In the genomic region with DNA sequence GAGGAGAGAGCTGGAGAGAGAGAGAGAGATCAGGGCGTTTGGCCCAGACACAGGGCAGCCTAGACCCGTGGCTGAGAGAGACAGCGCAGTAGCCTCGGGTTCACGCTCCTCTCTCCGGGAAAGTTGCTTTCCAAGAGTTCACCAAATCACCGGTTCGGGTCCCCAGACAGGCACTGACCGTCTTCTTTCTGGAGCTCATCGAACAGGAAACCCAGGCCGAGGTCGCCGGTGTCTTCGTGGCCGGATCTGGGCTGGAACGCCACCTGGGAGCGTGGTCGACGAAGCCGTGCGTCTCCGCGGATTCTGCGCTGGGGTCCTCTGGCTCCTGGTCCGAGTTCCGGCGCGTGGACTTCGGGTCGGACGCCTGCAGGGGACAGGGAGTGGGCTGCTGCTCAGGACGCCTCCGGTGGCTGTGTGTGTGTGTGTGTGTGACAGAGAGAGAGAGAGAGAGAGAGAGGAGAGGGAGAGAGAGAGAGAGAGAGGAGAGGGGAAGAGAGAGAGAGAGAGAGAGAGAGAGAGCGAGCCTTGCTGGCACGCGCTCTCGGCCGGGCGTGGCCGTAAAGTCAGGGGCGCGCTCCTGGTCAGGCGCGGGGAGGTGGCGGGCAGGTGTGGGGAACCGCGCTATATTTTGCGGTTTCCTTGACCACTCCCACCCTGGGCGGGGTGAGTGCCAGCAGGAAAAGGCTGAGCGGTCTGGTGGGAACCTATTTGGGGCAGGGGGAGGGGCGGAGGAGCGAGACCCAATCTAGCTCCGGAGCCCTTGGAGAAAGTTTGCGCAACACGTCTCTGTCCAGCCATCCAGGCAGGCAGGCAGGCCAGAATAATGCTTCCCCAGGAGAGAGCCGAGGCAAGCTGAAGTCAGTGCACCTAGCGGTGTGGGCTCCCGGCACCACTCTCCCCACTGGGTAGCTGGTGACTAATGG, we compare ENCODE assay signal across 10 cellular contexts.
A peak's percentile ranks its signal among the peaks of the same experiment; 100 is the strongest.
DNase-seq lines count a peak whose midpoint lies in the region; ATAC-seq, FAIRE-seq and TF ChIP-seq lines count a peak whose summit lies in the region.
"Had no signal": no experiment of that assay in that cellular context is flagged by ENCODE, and none has a peak within 500 bp of the region (broad histone marks: within the 10 kb centered on the region; RNA-seq: fewer than 3 reads in every experiment).

No MANE protein-coding gene starts in this region.

- ATAC-seq in CD8-positive, alpha-beta T cell, result no peak
- ATAC-seq in effector memory CD8-positive, alpha-beta T cell (replicated peaks), result peak; percentile 26
- peak; percentile 18 to 52 for ATAC-seq in naive thymus-derived CD8-positive, alpha-beta T cell

- FAIRE-seq in GM12892 (lab: Jason Lieb, UNC), result no peak
- FAIRE-seq: colon had no signal

- H3K27me3 ChIP-seq in CD8-positive, alpha-beta T cell (ENCODE audit: insufficient read depth, low read length), result peaks cover 4% of the 10 kb centered on the region

- H3K4me1 Mint-ChIP-seq in CD8-positive, alpha-beta T cell (ENCODE audit: low read depth), result peaks cover 17% of the 10 kb centered on the region
- H3K4me1 Mint-ChIP-seq in effector memory CD8-positive, alpha-beta T cell (ENCODE audit: low read depth in 2 of 2), result peaks cover 12 to 16% of the 10 kb centered on the region in 2 donors
- peaks cover 5 to 20% (median 17%) of the 10 kb centered on the region in 4 donors for H3K4me1 Mint-ChIP-seq in naive thymus-derived CD8-positive, alpha-beta T cell

- no peak overlapping the region for H3K27ac ChIP-seq in CD8-positive, alpha-beta T cell (ENCODE audit: low read depth, low read length)

- H3K9me3 ChIP-seq in CD8-positive, alpha-beta T cell (ENCODE audit: low read length), result no peaks in the 10 kb centered on the region

- peak overlapping the region; percentile 65 for H3K4me3 Mint-ChIP-seq in CD8-positive, alpha-beta T cell
- peak overlapping the region; percentile 76 to 85 for H3K4me3 Mint-ChIP-seq in effector memory CD8-positive, alpha-beta T cell
- peak overlapping the region; percentile 59 to 87 (median 71) for H3K4me3 Mint-ChIP-seq in naive thymus-derived CD8-positive, alpha-beta T cell

- in situ Hi-C loops in ACHN (cut with HindIII; ENCODE audit: low pct_ligation_motif_present, low pct_unique_long_range_greater_than_20kb, low sequenced_read_pairs), result no loop called here

- no peak overlapping the region for H3K27ac Mint-ChIP-seq in CD8-positive, alpha-beta T cell
- peak overlapping the region; percentile 67 to 82 for H3K27ac Mint-ChIP-seq in effector memory CD8-positive, alpha-beta T cell
- peak overlapping the region in 4 of 10 donors; percentile 36 to 93 (median 62) for H3K27ac Mint-ChIP-seq in naive thymus-derived CD8-positive, alpha-beta T cell

- no peak for TF ChIP-seq POLR2A in GM12892 (IDR thresholded peaks at IDR 0.05; ENCODE audit: low read depth, low read length)

- peaks cover 31% of the 10 kb centered on the region for H3K27me3 Mint-ChIP-seq in CD8-positive, alpha-beta T cell (ENCODE audit: low read depth)
- peaks cover 31 to 43% of the 10 kb centered on the region in 2 donors for H3K27me3 Mint-ChIP-seq in effector memory CD8-positive, alpha-beta T cell
- H3K27me3 Mint-ChIP-seq in naive thymus-derived CD8-positive, alpha-beta T cell, result peaks cover 19 to 44% (median 36%) of the 10 kb centered on the region in 5 donors

- peak overlapping the region; percentile 33 for H3K4me3 ChIP-seq in CD8-positive, alpha-beta T cell (ENCODE audit: low read depth, low read length)
- H3K4me3 ChIP-seq in LNCaP clone FGC (ENCODE audit: low read depth, low read length), result peak overlapping the region; percentile 44

- no peaks in the 10 kb centered on the region for H3K36me3 Mint-ChIP-seq in CD8-positive, alpha-beta T cell
- peaks cover 13% of the 10 kb centered on the region for H3K36me3 Mint-ChIP-seq in effector memory CD8-positive, alpha-beta T cell (ENCODE audit: insufficient read depth)
- no peaks in the 10 kb centered on the region for H3K36me3 Mint-ChIP-seq in naive thymus-derived CD8-positive, alpha-beta T cell

- POLR2A ChIA-PET in CD8-positive, alpha-beta T cell (lab: Charles Lee), result no interaction called here
- POLR2A ChIA-PET in naive thymus-derived CD8-positive, alpha-beta T cell (lab: Charles Lee), result no interaction called here
- POLR2A ChIA-PET in HEK293T (lab: Yijun Ruan, JAX), result no interaction called here

- no peaks in the 10 kb centered on the region for H3K36me3 ChIP-seq in CD8-positive, alpha-beta T cell (ENCODE audit: insufficient read depth, low read length)

- DNase-seq in CD8-positive, alpha-beta T cell, result no peak
- DNase-seq in LNCaP clone FGC (ENCODE audit: low read depth) (no peak), GM12892 (ENCODE audit: insufficient read length) (no peak), HEK293T (ENCODE audit: extremely low spot score) (no peak), ACHN (no peak), NCI-H2171 (lab: John Stamatoyannopoulos, UW) (no peak)
- DNase-seq in effector memory CD8-positive, alpha-beta T cell, result no peak
- DNase-seq in naive thymus-derived CD8-positive, alpha-beta T cell, result peak in 1 of 10 donors; percentile 18
- DNase-seq: stimulated activated CD4-positive, alpha-beta T cell treated with anti-CD3 and anti-CD28 coated beads, Interleukin-1b, Interleukin-23, amount 100 ng/mL, for 48 hours had no signal

- intact Hi-C loops in CD8-positive, alpha-beta T cell (cut with DNase I, micrococcal nuclease), result no loop called here

- CTCF ChIA-PET in CD8-positive, alpha-beta T cell (lab: Charles Lee), result no interaction called here
- CTCF ChIA-PET in HEK293T (lab: Yijun Ruan, JAX), result interaction anchor here (0.7 kb wide), 1 partner anchor 15 kb away, joined by 3 read pairs; no protein-coding TSS in a partner anchor

- no peak for TF ChIP-seq CTCF in CD8-positive, alpha-beta T cell (IDR thresholded peaks at IDR 0.05)
- no peak for TF ChIP-seq CTCF in LNCaP clone FGC (IDR thresholded peaks at IDR 0.05; ENCODE audit: control insufficient read depth, extremely low read depth, insufficient read depth)

- H3K4me1 ChIP-seq in CD8-positive, alpha-beta T cell (ENCODE audit: insufficient read depth, low read length), result peaks cover 6% of the 10 kb centered on the region

- no peaks in the 10 kb centered on the region for H3K9me3 Mint-ChIP-seq in CD8-positive, alpha-beta T cell
- no peaks in the 10 kb centered on the region for H3K9me3 Mint-ChIP-seq in effector memory CD8-positive, alpha-beta T cell
- no peaks in the 10 kb centered on the region for H3K9me3 Mint-ChIP-seq in naive thymus-derived CD8-positive, alpha-beta T cell

TF ChIP-seq in HEK293T, 16 proteins besides CTCF, POLR2A, EP300 and RAD21:
- TF ChIP-seq ELF4 (IDR thresholded peaks at IDR 0.05) (no peak), TARDBP (IDR thresholded peaks at IDR 0.05) (no peak), FOXM1 (IDR thresholded peaks at IDR 0.05; ENCODE audit: borderline replicate concordance) (no peak), FOXA1 (IDR thresholded peaks at IDR 0.05) (no peak)
